ENCODE assay signal across 1 cellular context in genomic region chr6:11279213-11279780, GRCh38.
TF ChIP-seq lines count a peak whose summit lies in the region.

No MANE protein-coding gene starts in this region.

TF ChIP-seq in IMR-90, 13 proteins besides CTCF, POLR2A, EP300 and RAD21 (continued from another document):
- TF ChIP-seq ELK1 (IDR thresholded peaks at IDR 0.05; ENCODE audit: borderline replicate concordance, low read depth, low read length) (no peak), FOS (IDR thresholded peaks at IDR 0.05; ENCODE audit: low read depth, low read length) (no peak), CEBPB (IDR thresholded peaks at IDR 0.05; ENCODE audit: low read depth, low read length) (no peak)
TF ChIP-seq in IMR-90: peak in this region for 0.
